ENCODE assay signal across 24 cellular contexts in the genomic region with DNA sequence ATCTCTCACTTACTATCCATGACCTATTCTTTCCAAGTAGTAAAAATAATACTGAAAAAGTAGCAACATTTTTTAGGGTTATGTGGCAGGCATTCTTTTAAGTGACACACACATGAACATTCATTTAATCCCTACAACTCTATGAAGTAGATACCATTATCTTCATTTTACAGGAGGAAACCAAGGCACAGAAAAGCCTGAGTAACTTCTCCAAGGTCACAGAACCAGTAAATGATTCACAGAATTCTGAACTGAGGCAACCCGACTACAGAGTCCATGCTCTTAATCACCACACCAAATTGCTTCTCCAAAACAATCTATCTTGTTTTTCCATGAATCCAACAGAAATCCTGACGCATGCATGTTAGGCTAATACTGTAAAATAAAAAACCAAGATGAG. TPM values are rescaled to one million over a fixed set of nuclear protein-coding genes. Genes with fewer than 3 reads are reported as not detected.
A peak's percentile ranks its signal among the peaks of the same experiment; 100 is the strongest.
DNase-seq lines count a peak whose midpoint lies in the region; ATAC-seq, FAIRE-seq and TF ChIP-seq lines count a peak whose summit lies in the region.
"Had no signal": no experiment of that assay in that cellular context is flagged by ENCODE, and none has a peak within 500 bp of the region (broad histone marks: within the 10 kb centered on the region; RNA-seq: fewer than 3 reads in every experiment).

No MANE protein-coding gene starts in this region.

- ATAC-seq in heart right ventricle (no peak), GM18868 (IDR thresholded peaks at IDR 0.05; ENCODE audit: unreplicated experiment) (no peak)
- ATAC-seq in activated T-helper 17 cell treated with anti-CD3 and anti-CD28 coated beads, Interleukin-2, amount 50 U/mL, for 72 hours (replicated peaks), result peak; percentile 75
- ATAC-seq: K562, Panc1, psoas muscle had no signal

- intact Hi-C loops in heart right ventricle (cut with DNase I), result loop anchor here in 2 of 10 donors (10.0 kb wide), 2 partner anchors 53 to 247 kb away; no protein-coding TSS in a partner anchor
- intact Hi-C loops in kidney (cut with DNase I), result no loop called here
- intact Hi-C loops in mammary epithelial cell (cut with micrococcal nuclease), result no loop called here

- H3K9me3 Mint-ChIP-seq in activated T-helper 17 cell treated with anti-CD3 and anti-CD28 coated beads, Interleukin-2, amount 50 U/mL, for 72 hours, result no peaks in the 10 kb centered on the region
- H3K9me3 Mint-ChIP-seq in stimulated activated naive CD8-positive, alpha-beta T cell treated with anti-CD3 and anti-CD28 coated beads, Interleukin-15, Interleukin-2, amounts not matched to agents 100 ng/mL and 50 ng/mL, for 24 hours, result no peaks in the 10 kb centered on the region
- H3K9me3 Mint-ChIP-seq: CD4-positive, alpha-beta T cell; neural progenitor cell had no signal

- FAIRE-seq in kidney (lab: Jason Lieb, UNC), result peak; percentile 8
- FAIRE-seq: K562 had no signal

- 85 to 93% methylated on average over 2 of the region's 2 CpGs for WGBS in heart right ventricle, 2 donors
- 100% methylated on average over 2 of the region's 2 CpGs for WGBS in mammary epithelial cell (ENCODE audit: low coverage, missing lambda C conversion rate)

- peaks cover 69% of the 10 kb centered on the region for H3K79me2 ChIP-seq in mammary epithelial cell (ENCODE audit: insufficient read depth, low read length)

- no peaks in the 10 kb centered on the region for H3K9me3 ChIP-seq in cardiac muscle cell (ENCODE audit: low read depth)
- no peaks in the 10 kb centered on the region for H3K9me3 ChIP-seq in heart right ventricle
- H3K9me3 ChIP-seq in kidney (ENCODE audit: control insufficient read depth in 1 of 2, low read length in 2 of 2), result no peaks in the 10 kb centered on the region
- H3K9me3 ChIP-seq in mammary epithelial cell (replicated peaks; ENCODE audit: insufficient read depth, low read length), result no peaks in the 10 kb centered on the region
- H3K9me3 ChIP-seq: left ventricle myocardium inferior, psoas muscle, SJCRH30, thyroid gland had no signal

- dilution Hi-C loops in mammary epithelial cell (cut with HindIII; ENCODE audit: low sequenced_read_pairs), result no loop called here

- H3K27me3 Mint-ChIP-seq in activated T-helper 17 cell treated with anti-CD3 and anti-CD28 coated beads, Interleukin-2, amount 50 U/mL, for 72 hours, result no peaks in the 10 kb centered on the region
- no peaks in the 10 kb centered on the region for H3K27me3 Mint-ChIP-seq in stimulated activated naive CD8-positive, alpha-beta T cell treated with anti-CD3 and anti-CD28 coated beads, Interleukin-15, Interleukin-2, amounts not matched to agents 100 ng/mL and 50 ng/mL, for 24 hours
- H3K27me3 Mint-ChIP-seq: CD4-positive, alpha-beta T cell had no signal

- no peak overlapping the region for H3K9ac ChIP-seq in kidney (ENCODE audit: low read length in 2 of 2)
- no peak overlapping the region for H3K9ac ChIP-seq in mammary epithelial cell (ENCODE audit: insufficient read depth, low read length)
- H3K9ac ChIP-seq: neural progenitor cell had no signal

- peaks cover 5% of the 10 kb centered on the region for H3K4me1 Mint-ChIP-seq in activated T-helper 17 cell treated with anti-CD3 and anti-CD28 coated beads, Interleukin-2, amount 50 U/mL, for 72 hours
- H3K4me1 Mint-ChIP-seq in stimulated activated naive CD8-positive, alpha-beta T cell treated with anti-CD3 and anti-CD28 coated beads, Interleukin-15, Interleukin-2, amounts not matched to agents 100 ng/mL and 50 ng/mL, for 24 hours (ENCODE audit: low read depth), result peaks cover 44% of the 10 kb centered on the region
- H3K4me1 Mint-ChIP-seq: neural progenitor cell had no signal

- no peak overlapping the region for H3K4me2 ChIP-seq in mammary epithelial cell (ENCODE audit: insufficient read depth, low read depth, low read length)
- H3K4me2 ChIP-seq: neural progenitor cell had no signal

- peak overlapping the region; percentile 74 for H3K27ac Mint-ChIP-seq in activated T-helper 17 cell treated with anti-CD3 and anti-CD28 coated beads, Interleukin-2, amount 50 U/mL, for 72 hours
- peak overlapping the region; percentile 62 for H3K27ac Mint-ChIP-seq in stimulated activated naive CD8-positive, alpha-beta T cell treated with anti-CD3 and anti-CD28 coated beads, Interleukin-15, Interleukin-2, amounts not matched to agents 100 ng/mL and 50 ng/mL, for 24 hours
- H3K27ac Mint-ChIP-seq: neural progenitor cell had no signal

- peaks cover 100% of the 10 kb centered on the region for H3K36me3 Mint-ChIP-seq in activated T-helper 17 cell treated with anti-CD3 and anti-CD28 coated beads, Interleukin-2, amount 50 U/mL, for 72 hours (ENCODE audit: low read depth)
- H3K36me3 Mint-ChIP-seq in stimulated activated naive CD8-positive, alpha-beta T cell treated with anti-CD3 and anti-CD28 coated beads, Interleukin-15, Interleukin-2, amounts not matched to agents 100 ng/mL and 50 ng/mL, for 24 hours (ENCODE audit: low read depth), result peaks cover 94% of the 10 kb centered on the region

- no peak for DNase-seq in cardiac muscle cell (ENCODE audit: low read depth in 1 of 2, low spot score in 1 of 2)
- no peak for DNase-seq in heart right ventricle
- no peak for DNase-seq in kidney
- DNase-seq in brain microvascular endothelial cell, result no peak
- DNase-seq in mammary epithelial cell, result no peak
- DNase-seq: activated CD4-positive, alpha-beta T cell treated with anti-CD3 and anti-CD28 coated beads, Interleukin-2, amount 50 U/mL, for 4 hours; caudate nucleus; CD4-positive, alpha-beta T cell; dermis blood vessel endothelial cell; DMS 273 treated with DMSO at 0.1 percent for 48 hours; glutamatergic neuron; left ventricle myocardium inferior; NCI-H146; NCI-H524; psoas muscle; SJCRH30; stimulated activated naive CD4-positive, alpha-beta T cell; thyroid gland had no signal

- H3K4me1 ChIP-seq in cardiac muscle cell (ENCODE audit: low read depth) (no peaks in the 10 kb centered on the region), heart right ventricle (no peaks in the 10 kb centered on the region), kidney (ENCODE audit: control insufficient read depth in 1 of 2, insufficient read depth in 1 of 2, low read depth in 1 of 2, low read length in 2 of 2) (peaks cover 0 to 2% of the 10 kb centered on the region in 2 donors), mammary epithelial cell (ENCODE audit: insufficient read depth, low read length) (no peaks in the 10 kb centered on the region)
- H3K4me1 ChIP-seq: left ventricle myocardium inferior, neural progenitor cell, psoas muscle, SJCRH30 had no signal

- peaks cover 95% of the 10 kb centered on the region for H3K36me3 ChIP-seq in cardiac muscle cell
- peaks cover 0 to 100% (median 92%) of the 10 kb centered on the region in 9 donors for H3K36me3 ChIP-seq in heart right ventricle
- peaks cover 30 to 78% of the 10 kb centered on the region in 2 donors for H3K36me3 ChIP-seq in kidney (ENCODE audit: control insufficient read depth in 1 of 2, insufficient read depth in 2 of 2, low read length in 2 of 2)
- H3K36me3 ChIP-seq in brain microvascular endothelial cell (replicated peaks), result peaks cover 88% of the 10 kb centered on the region
- H3K36me3 ChIP-seq in mammary epithelial cell (ENCODE audit: insufficient read depth, low read length), result peaks cover 80% of the 10 kb centered on the region

- no peaks in the 10 kb centered on the region for H3K27me3 ChIP-seq in cardiac muscle cell
- no peaks in the 10 kb centered on the region for H3K27me3 ChIP-seq in heart right ventricle
- H3K27me3 ChIP-seq in brain microvascular endothelial cell (replicated peaks), result no peaks in the 10 kb centered on the region
- no peaks in the 10 kb centered on the region for H3K27me3 ChIP-seq in mammary epithelial cell (ENCODE audit: insufficient read depth, low read length)
- H3K27me3 ChIP-seq: neural progenitor cell, SJCRH30, thyroid gland had no signal

- CTCF ChIA-PET in mammary epithelial cell (lab: Charles Lee; ENCODE audit: low non-redundant PET), result no interaction called here

- no peak overlapping the region for H3K4me3 Mint-ChIP-seq in activated T-helper 17 cell treated with anti-CD3 and anti-CD28 coated beads, Interleukin-2, amount 50 U/mL, for 72 hours
- no peak overlapping the region for H3K4me3 Mint-ChIP-seq in stimulated activated naive CD8-positive, alpha-beta T cell treated with anti-CD3 and anti-CD28 coated beads, Interleukin-15, Interleukin-2, amounts not matched to agents 100 ng/mL and 50 ng/mL, for 24 hours
- H3K4me3 Mint-ChIP-seq: CD4-positive, alpha-beta T cell; neural progenitor cell had no signal

- no peak for TF ChIP-seq CTCF in cardiac muscle cell (IDR thresholded peaks at IDR 0.05; ENCODE audit: low read depth, low read length)
- TF ChIP-seq CTCF in heart right ventricle (IDR thresholded peaks at IDR 0.05), result no peak
- no peak for TF ChIP-seq CTCF in kidney (IDR thresholded peaks at IDR 0.05; ENCODE audit: borderline replicate concordance, extremely low read depth, insufficient read depth)
- no peak for TF ChIP-seq CTCF in brain microvascular endothelial cell (IDR thresholded peaks at IDR 0.05; ENCODE audit: low read depth, low read length, missing control alignments)
- no peak for TF ChIP-seq CTCF in mammary epithelial cell (conservative IDR thresholded peaks at IDR 0.05 in 1 of 2, IDR thresholded peaks at IDR 0.05 in 1 of 2; ENCODE audit: extremely low read depth in 1 of 2, insufficient read depth in 1 of 2, low read depth in 1 of 2, low read length in 2 of 2)

- H3K4me3 ChIP-seq in cardiac muscle cell (no peak overlapping the region), heart right ventricle (no peak overlapping the region), kidney (ENCODE audit: low read length in 2 of 2) (no peak overlapping the region), brain microvascular endothelial cell (ENCODE audit: low read depth, low read length) (no peak overlapping the region), mammary epithelial cell (replicated peaks in 1 of 3; ENCODE audit: insufficient read depth in 1 of 3, low read depth in 2 of 3, low read length in 3 of 3) (no peak overlapping the region)
- H3K4me3 ChIP-seq: K562, left ventricle myocardium inferior, neural progenitor cell, psoas muscle, SJCRH30, thyroid gland had no signal

- H3K27ac ChIP-seq in cardiac muscle cell (peak overlapping the region; percentile 11), heart right ventricle (no peak overlapping the region), kidney (ENCODE audit: low read depth in 2 of 2, low read length in 2 of 2) (peak overlapping the region in 1 of 2 donors; percentile 15), brain microvascular endothelial cell (no peak overlapping the region), mammary epithelial cell (ENCODE audit: insufficient read depth, low read depth, low read length) (no peak overlapping the region)
- H3K27ac ChIP-seq: left ventricle myocardium inferior, neural progenitor cell, psoas muscle, SJCRH30, thyroid gland had no signal

- H4K20me1 ChIP-seq in mammary epithelial cell (ENCODE audit: insufficient read depth, low read length), result no peaks in the 10 kb centered on the region

- BruUV-seq in mammary epithelial cell (replicated peaks; lab: Mats Ljungman, UMichigan), result no TSS peak

- H2AFZ ChIP-seq in mammary epithelial cell (ENCODE audit: low read depth, low read length), result no peak overlapping the region
- H2AFZ ChIP-seq: neural progenitor cell had no signal

- in situ Hi-C loops in brain microvascular endothelial cell (cut with HindIII; ENCODE audit: low pct_ligation_motif_present, low sequenced_read_pairs), result loop anchor here (25.0 kb wide), 1 partner anchor 151 kb away; no protein-coding TSS in a partner anchor
- in situ Hi-C loops in mammary epithelial cell (cut with MboI; ENCODE audit: low sequenced_read_pairs in 2 of 2), result no loop called here

RNA-seq across cellular contexts. Expression of a gene that starts 17.5 kb away (rescaled TPM):
- total RNA-seq in cardiac muscle cell (119 and 174 TPM in 2 replicates), heart right ventricle (10 to 100 TPM; 54.1 to 77.6 (median 72.1) TPM), kidney (151 TPM), mammary epithelial cell (100 to 1,000 TPM in 1 of 2 donors, 10 to 100 TPM in 1; 85.9 to 113 TPM)
- polyA plus RNA-seq in cardiac muscle cell (86.3 and 96.0 TPM in 2 replicates), heart right ventricle (10 to 100 TPM; 27.8 to 36.4 TPM), kidney (ENCODE audit: insufficient read depth, low read depth, low replicate concordance) (63.7 TPM), mammary epithelial cell (85.4 TPM)
- total RNA-seq in activated T-helper 17 cell treated with anti-CD3 and anti-CD28 coated beads, Interleukin-2, amount 50 U/mL, for 72 hours, result 100 to 1,000 TPM; 183 to 194 TPM
- 82.6 TPM for polyA minus RNA-seq in mammary epithelial cell

RNA-seq across cellular contexts. Expression of a gene that starts 43.3 kb away (rescaled TPM):
- total RNA-seq in cardiac muscle cell, result 29.3 and 46.2 TPM in 2 replicates
- polyA plus RNA-seq in cardiac muscle cell, result 40.2 and 63.6 TPM in 2 replicates
- total RNA-seq in heart right ventricle, result 100 to 1,000 TPM in 6 of 10 donors, 10 to 100 TPM in 4; 72.4 to 178 (median 141) TPM
- polyA plus RNA-seq in heart right ventricle, result 10 to 100 TPM; 38.5 to 58.8 TPM
- 10 to 100 TPM; 10.8 to 32.6 TPM for total RNA-seq in activated T-helper 17 cell treated with anti-CD3 and anti-CD28 coated beads, Interleukin-2, amount 50 U/mL, for 72 hours
- 34.7 TPM for total RNA-seq in kidney
- polyA plus RNA-seq in kidney (ENCODE audit: insufficient read depth, low read depth, low replicate concordance), result 17.0 TPM
- 10 to 100 TPM; 15.6 to 25.3 TPM for total RNA-seq in mammary epithelial cell
- 6.2 TPM for polyA plus RNA-seq in mammary epithelial cell
- polyA minus RNA-seq in mammary epithelial cell, result 7.1 TPM
